In the genomic region with DNA sequence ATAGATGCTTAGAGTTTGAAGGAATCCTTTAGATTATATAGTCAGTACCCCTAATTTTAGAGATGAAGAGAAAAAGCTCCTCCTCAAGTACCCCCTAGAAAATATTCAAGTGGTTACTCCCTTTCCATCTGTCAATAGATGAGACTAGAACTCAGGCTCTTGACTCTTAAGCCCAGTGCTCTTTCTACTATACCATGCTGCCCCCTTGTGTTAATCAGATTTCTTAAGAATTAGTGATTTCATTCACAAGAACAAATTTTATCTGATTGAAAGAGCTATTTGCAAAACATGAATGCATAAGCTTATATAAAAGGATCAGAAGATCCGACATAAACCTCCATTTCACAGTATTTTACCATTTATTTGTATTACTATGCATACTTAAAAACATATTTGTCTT, we compare ENCODE assay signal across 8 cellular contexts.
A peak's percentile ranks its signal among the peaks of the same experiment; 100 is the strongest.
DNase-seq lines count a peak whose midpoint lies in the region; ATAC-seq, FAIRE-seq and TF ChIP-seq lines count a peak whose summit lies in the region.

No MANE protein-coding gene starts in this region.

- H3K36me3 ChIP-seq in kidney (ENCODE audit: control insufficient read depth in 1 of 2, insufficient read depth in 2 of 2, low read length in 2 of 2): no peaks in the 10 kb centered on the region

- H3K9ac ChIP-seq in kidney (ENCODE audit: low read length in 2 of 2): no peak overlapping the region

- no peak overlapping the region for H3K27ac ChIP-seq in kidney (ENCODE audit: low read depth in 2 of 2, low read length in 2 of 2)

- FAIRE-seq in kidney (lab: Jason Lieb, UNC) (no peak), GM12891 (lab: Jason Lieb, UNC) (no peak)

- ATAC-seq in GM21619 (IDR thresholded peaks at IDR 0.05; ENCODE audit: unreplicated experiment): no peak
- no peak for ATAC-seq in GM21737 (IDR thresholded peaks at IDR 0.05; ENCODE audit: unreplicated experiment)

- TF ChIP-seq CTCF in GM12865 (IDR thresholded peaks at IDR 0.05; ENCODE audit: insufficient read depth, low read depth, low read length, missing control alignments) (peak; percentile 18), NB4 (IDR thresholded peaks at IDR 0.05; ENCODE audit: low read depth, low read length) (peak; percentile 34), kidney (IDR thresholded peaks at IDR 0.05; ENCODE audit: borderline replicate concordance, extremely low read depth, insufficient read depth) (peak; percentile 13)

- H3K4me3 ChIP-seq in GM12865 (ENCODE audit: low read depth, low read length) (no peak overlapping the region), NB4 (ENCODE audit: low read depth, low read length) (no peak overlapping the region), kidney (ENCODE audit: low read length in 2 of 2) (no peak overlapping the region)

- DNase-seq in GM12865 (ENCODE audit: low read depth) (peak; percentile 57), NB4 (ENCODE audit: low read depth) (peak; percentile 69), SW 1271 (lab: John Stamatoyannopoulos, UW) (peak; percentile 25 to 56), kidney (no peak), GM12891 (ENCODE audit: insufficient read length, low spot score) (no peak)
- no peak for DNase-seq in stimulated activated CD4-positive, alpha-beta T cell treated with anti-CD3 and anti-CD28 coated beads, Interleukin-4, amount 100 ng/mL, for 24 hours

- intact Hi-C loops in kidney (cut with DNase I): no loop called here

- TF ChIP-seq POLR2A in NB4 (IDR thresholded peaks at IDR 0.05; ENCODE audit: extremely low read depth, insufficient read length) (no peak), GM12891 (IDR thresholded peaks at IDR 0.05; ENCODE audit: low read depth, low read length) (no peak)

- H3K9me3 ChIP-seq in kidney (ENCODE audit: control insufficient read depth in 1 of 2, low read length in 2 of 2): no peaks in the 10 kb centered on the region

- H3K4me1 ChIP-seq in kidney (ENCODE audit: control insufficient read depth in 1 of 2, insufficient read depth in 1 of 2, low read depth in 1 of 2, low read length in 2 of 2): no peaks in the 10 kb centered on the region

TF ChIP-seq in GM12891, 5 proteins besides CTCF, POLR2A, EP300 and RAD21:
- no peak for TF ChIP-seq TAF1 (IDR thresholded peaks at IDR 0.05; ENCODE audit: low read depth, low read length)
- no peak for TF ChIP-seq POU2F2 (IDR thresholded peaks at IDR 0.05; ENCODE audit: low read depth, low read length)
- no peak for TF ChIP-seq PAX5 (IDR thresholded peaks at IDR 0.05; ENCODE audit: insufficient read depth, low read length, severe bottlenecking)
- TF ChIP-seq POLR2AphosphoS5 (IDR thresholded peaks at IDR 0.05; ENCODE audit: low read depth, low read length): no peak

Comparison
In these comparisons a context has a peak if more than half of its experiments do, and no peak if none do; other contexts are left out.
1. DNase-seq: peak in GM12865 (single experiment), NB4 (single experiment) and SW 1271 (2 of 2); none in kidney (single experiment), GM12891 (single experiment) and stimulated activated CD4-positive, alpha-beta T cell treated with anti-CD3 and anti-CD28 coated beads, Interleukin-4, amount 100 ng/mL, for 24 hours (single experiment).
2. Peak in every context shown above with its lines, with median percentiles within 50 percentile points of each other: CTCF ChIP-seq.